ENCODE assay signal across 20 cellular contexts in the genomic region with DNA sequence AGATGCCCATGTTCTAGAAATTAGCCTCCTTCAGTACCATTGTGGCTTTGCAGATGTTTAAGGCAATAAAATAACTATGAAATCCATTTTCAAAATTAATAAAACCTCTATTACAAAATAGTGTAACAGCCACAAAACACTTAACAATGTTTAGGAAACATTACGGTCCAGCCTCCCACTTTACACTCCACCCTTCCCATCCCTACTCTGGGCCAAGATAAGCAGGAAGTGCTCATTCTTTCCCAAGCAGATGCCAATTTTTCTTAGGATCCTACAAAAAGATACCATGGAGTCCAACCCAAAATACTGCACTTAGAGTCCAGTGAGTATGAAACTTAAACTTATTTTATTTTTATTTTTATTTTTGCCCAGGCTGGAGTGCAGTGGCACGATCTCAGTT.
"Had no signal": no experiment of that assay in that cellular context is flagged by ENCODE, and none has a peak within 500 bp of the region (broad histone marks: within the 10 kb centered on the region; RNA-seq: fewer than 3 reads in every experiment).

No MANE protein-coding gene starts in this region.

- ATAC-seq: activated naive CD4-positive, alpha-beta T cell treated with anti-CD3 and anti-CD28 coated beads, Interleukin-2, amount 50 U/mL, for 72 hours; gastrocnemius medialis; natural killer cell; stimulated activated naive B cell treated with anti-CD40 and anti-IgM and Interleukin-4, amounts not matched to agents 10 μg/mL and 1 μg/mL and 100 μg/mL, for 72 hours; T-cell had no signal

- H3K4me3 ChIP-seq: gastrocnemius medialis, left ventricle myocardium inferior, sigmoid colon, thoracic aorta, upper lobe of left lung had no signal

- H3K36me3 ChIP-seq: gastrocnemius medialis, left ventricle myocardium inferior, sigmoid colon, thoracic aorta, upper lobe of left lung had no signal

- H3K27me3 ChIP-seq: gastrocnemius medialis, sigmoid colon, upper lobe of left lung had no signal

- H3K4me1 ChIP-seq: sigmoid colon had no signal

- H3K27ac ChIP-seq: gastrocnemius medialis, left ventricle myocardium inferior, sigmoid colon, thoracic aorta, upper lobe of left lung had no signal

- H3K9me3 ChIP-seq: gastrocnemius medialis, left ventricle myocardium inferior, sigmoid colon, thoracic aorta, upper lobe of left lung had no signal

- DNase-seq: activated gamma-delta T cell treated with Interleukin-2 at 50 U/mL for 16 hours; activated T-cell treated with anti-CD3 and anti-CD28 coated beads, Interleukin-2, amount 50 U/mL, for 1 hour; aorta; caudate nucleus; endodermal cell; gastrocnemius medialis; hippocampal formation; kidney glomerular epithelial cell; left ventricle myocardium inferior; midbrain; natural killer cell; retina; sigmoid colon; stimulated activated CD4-positive, alpha-beta T cell treated with anti-CD3 and anti-CD28 coated beads, Interleukin-2, amount 100 ng/mL, for 48 hours; stimulated activated CD8-positive, alpha-beta memory T cell treated with anti-CD3 and anti-CD28 coated beads, Interleukin-4, amount 100 ng/mL, for 48 hours; stimulated activated naive B cell treated with anti-CD40 and anti-IgM and Interleukin-4, amounts not matched to agents 10 μg/mL and 1 μg/mL and 100 μg/mL, for 72 hours; T-cell; upper lobe of left lung had no signal
